29 cellular contexts compared by ENCODE assay signal in the genomic region with DNA sequence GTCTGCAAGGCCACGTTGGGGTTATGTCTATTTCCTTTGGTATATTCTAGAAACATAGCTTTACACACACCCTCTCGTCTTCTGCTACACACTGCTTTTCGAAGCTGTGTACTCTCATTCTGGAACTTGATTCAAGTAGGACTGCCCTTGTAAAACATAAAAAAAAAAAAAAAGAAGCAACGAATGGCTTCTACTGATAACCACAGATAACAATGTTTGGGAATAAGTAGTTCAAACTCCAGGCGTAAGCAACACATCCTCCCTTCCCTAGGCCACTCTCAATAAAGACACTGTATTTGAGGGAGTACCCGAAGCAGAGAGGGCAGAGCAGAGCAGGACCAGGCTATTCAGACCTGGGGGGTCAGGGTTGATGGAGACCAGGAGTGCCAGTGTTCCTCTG.
"Had no signal": no experiment of that assay in that cellular context is flagged by ENCODE, and none has a peak within 500 bp of the region (broad histone marks: within the 10 kb centered on the region; RNA-seq: fewer than 3 reads in every experiment).

No MANE protein-coding gene starts in this region.

- ATAC-seq: stimulated activated effector memory CD8-positive, alpha-beta T cell treated with anti-CD3 and anti-CD28 coated beads, Interleukin-12 subunit alpha, Interleukin-12 subunit beta, amount 100 ng/mL, for 72 hours; stimulated activated memory B cell treated with anti-CD40 and anti-IgM and Interleukin-4, amounts not matched to agents 10 μg/mL and 1 μg/mL and 100 μg/mL, for 72 hours; stimulated activated naive B cell treated with anti-CD40 and anti-IgM and Interleukin-4, amounts not matched to agents 10 μg/mL and 1 μg/mL and 100 μg/mL, for 72 hours; stimulated activated naive CD8-positive, alpha-beta T cell treated with anti-CD3 and anti-CD28 coated beads, Interleukin-15, amount 100 ng/mL, for 72 hours; stimulated activated naive CD8-positive, alpha-beta T cell treated with anti-CD3 and anti-CD28 coated beads, Interleukin-15, Interleukin-2, amounts not matched to agents 100 U/mL and 50 U/mL, for 24 hours had no signal

- H3K9me3 Mint-ChIP-seq: stimulated activated effector memory CD8-positive, alpha-beta T cell treated with anti-CD3 and anti-CD28 coated beads, Interleukin-12 subunit alpha, Interleukin-12 subunit beta, amount 100 ng/mL, for 72 hours; stimulated activated memory B cell treated with anti-CD40 and anti-IgM and Interleukin-4, amounts not matched to agents 10 μg/mL and 1 μg/mL and 100 μg/mL, for 72 hours; stimulated activated naive B cell treated with anti-CD40 and anti-IgM and Interleukin-4, amounts not matched to agents 10 μg/mL and 1 μg/mL and 100 μg/mL, for 72 hours; stimulated activated naive CD8-positive, alpha-beta T cell treated with anti-CD3 and anti-CD28 coated beads, Interleukin-15, amount 100 ng/mL, for 72 hours; stimulated activated naive CD8-positive, alpha-beta T cell treated with anti-CD3 and anti-CD28 coated beads, Interleukin-15, Interleukin-2, amounts not matched to agents 100 ng/mL and 50 ng/mL, for 24 hours; type B pancreatic cell had no signal

- H3K4me1 Mint-ChIP-seq: stimulated activated effector memory CD8-positive, alpha-beta T cell treated with anti-CD3 and anti-CD28 coated beads, Interleukin-12 subunit alpha, Interleukin-12 subunit beta, amount 100 ng/mL, for 72 hours; stimulated activated memory B cell treated with anti-CD40 and anti-IgM and Interleukin-4, amounts not matched to agents 10 μg/mL and 1 μg/mL and 100 μg/mL, for 72 hours; stimulated activated naive B cell treated with anti-CD40 and anti-IgM and Interleukin-4, amounts not matched to agents 10 μg/mL and 1 μg/mL and 100 μg/mL, for 72 hours; stimulated activated naive CD8-positive, alpha-beta T cell treated with anti-CD3 and anti-CD28 coated beads, Interleukin-15, amount 100 ng/mL, for 72 hours had no signal

- H3K27ac Mint-ChIP-seq: stimulated activated effector memory CD8-positive, alpha-beta T cell treated with anti-CD3 and anti-CD28 coated beads, Interleukin-12 subunit alpha, Interleukin-12 subunit beta, amount 100 ng/mL, for 72 hours; stimulated activated memory B cell treated with anti-CD40 and anti-IgM and Interleukin-4, amounts not matched to agents 10 μg/mL and 1 μg/mL and 100 μg/mL, for 72 hours; stimulated activated naive B cell treated with anti-CD40 and anti-IgM and Interleukin-4, amounts not matched to agents 10 μg/mL and 1 μg/mL and 100 μg/mL, for 72 hours; stimulated activated naive CD8-positive, alpha-beta T cell treated with anti-CD3 and anti-CD28 coated beads, Interleukin-15, Interleukin-2, amounts not matched to agents 100 ng/mL and 50 ng/mL, for 24 hours; type B pancreatic cell had no signal

- H3K4me3 Mint-ChIP-seq: stimulated activated effector memory CD8-positive, alpha-beta T cell treated with anti-CD3 and anti-CD28 coated beads, Interleukin-12 subunit alpha, Interleukin-12 subunit beta, amount 100 ng/mL, for 72 hours; stimulated activated memory B cell treated with anti-CD40 and anti-IgM and Interleukin-4, amounts not matched to agents 10 μg/mL and 1 μg/mL and 100 μg/mL, for 72 hours; stimulated activated naive B cell treated with anti-CD40 and anti-IgM and Interleukin-4, amounts not matched to agents 10 μg/mL and 1 μg/mL and 100 μg/mL, for 72 hours; stimulated activated naive CD8-positive, alpha-beta T cell treated with anti-CD3 and anti-CD28 coated beads, Interleukin-15, amount 100 ng/mL, for 72 hours; stimulated activated naive CD8-positive, alpha-beta T cell treated with anti-CD3 and anti-CD28 coated beads, Interleukin-15, Interleukin-2, amounts not matched to agents 100 ng/mL and 50 ng/mL, for 24 hours; type B pancreatic cell had no signal

- H3K27ac ChIP-seq: stomach, suprapubic skin, testis, thoracic aorta, thyroid gland, tibial artery, tibial nerve, transverse colon, upper lobe of left lung, upper lobe of right lung, uterus, vagina had no signal

- H3K4me3 ChIP-seq: stomach, suprapubic skin, testis, thoracic aorta, thyroid gland, tibial artery, tibial nerve, transverse colon, upper lobe of left lung, upper lobe of right lung, uterus, vagina had no signal

- FAIRE-seq: urothelium cell line had no signal

- H3K9me3 ChIP-seq: suprapubic skin, testis, thoracic aorta, thyroid gland, tibial artery, transverse colon, upper lobe of left lung, upper lobe of right lung, uterus, vagina had no signal

- H3K36me3 ChIP-seq: stomach, suprapubic skin, thoracic aorta, thyroid gland, tibial artery, tibial nerve, transverse colon, upper lobe of left lung, upper lobe of right lung, uterus, vagina had no signal

- DNase-seq: stimulated activated CD4-positive, alpha-beta T cell treated with anti-CD3 and anti-CD28 coated beads, Interleukin-2, amount 100 ng/mL, for 48 hours; stimulated activated CD4-positive, alpha-beta T cell treated with anti-CD3 and anti-CD28 coated beads, Interleukin-4, amount 100 ng/mL, for 1 hour; stimulated activated CD4-positive, alpha-beta T cell treated with anti-CD3 and anti-CD28 coated beads, Interleukin-4, amount 100 ng/mL, for 24 hours; stimulated activated CD4-positive, alpha-beta T cell treated with anti-CD3 and anti-CD28 coated beads, Interleukin-4, amount 100 ng/mL, for 4 hours; stimulated activated CD8-positive, alpha-beta memory T cell treated with anti-CD3 and anti-CD28 coated beads, Interleukin-4, amount 100 ng/mL, for 48 hours; stimulated activated naive B cell treated with anti-CD40 and anti-IgM and Interleukin-4, amounts not matched to agents 10 μg/mL and 1 μg/mL and 100 μg/mL, for 72 hours; stimulated activated naive CD4-positive, alpha-beta T cell; stimulated activated naive CD4-positive, alpha-beta T cell treated with Interleukin-2 at 50 U/mL for 16 hours; stimulated activated naive CD8-positive, alpha-beta T cell treated with anti-CD3 and anti-CD28 coated beads, Interleukin-15, amount 100 ng/mL, for 72 hours; stimulated activated naive CD8-positive, alpha-beta T cell treated with anti-CD3 and anti-CD28 coated beads, Interleukin-15, Interleukin-2, amounts not matched to agents 100 U/mL and 50 U/mL, for 24 hours; stomach; substantia nigra; testis; thyroid gland; tibial artery; transverse colon; trophoblast cell; upper lobe of left lung; upper lobe of right lung; uterus had no signal

- H3K27me3 ChIP-seq: testis, thyroid gland, tibial nerve, upper lobe of left lung, upper lobe of right lung, uterus, vagina had no signal

- H3K27me3 Mint-ChIP-seq: stimulated activated naive CD8-positive, alpha-beta T cell treated with anti-CD3 and anti-CD28 coated beads, Interleukin-15, Interleukin-2, amounts not matched to agents 100 ng/mL and 50 ng/mL, for 24 hours had no signal

- H3K4me1 ChIP-seq: stomach, suprapubic skin, testis, thyroid gland, tibial artery, tibial nerve, transverse colon, upper lobe of left lung, upper lobe of right lung, uterus, vagina had no signal

- H3K36me3 Mint-ChIP-seq: stimulated activated effector memory CD8-positive, alpha-beta T cell treated with anti-CD3 and anti-CD28 coated beads, Interleukin-12 subunit alpha, Interleukin-12 subunit beta, amount 100 ng/mL, for 72 hours; stimulated activated memory B cell treated with anti-CD40 and anti-IgM and Interleukin-4, amounts not matched to agents 10 μg/mL and 1 μg/mL and 100 μg/mL, for 72 hours; stimulated activated naive B cell treated with anti-CD40 and anti-IgM and Interleukin-4, amounts not matched to agents 10 μg/mL and 1 μg/mL and 100 μg/mL, for 72 hours; type B pancreatic cell had no signal
